Comparison of ENCODE assay signal across 13 cellular contexts in genomic region chr20:1364106-1364505, GRCh38. TPM values are rescaled to one million over a fixed set of nuclear protein-coding genes. Genes with fewer than 3 reads are reported as not detected.
DNase-seq lines count a peak whose midpoint lies in the region; ATAC-seq, FAIRE-seq and TF ChIP-seq lines count a peak whose summit lies in the region.
"Had no signal": no experiment of that assay in that cellular context is flagged by ENCODE, and none has a peak within 500 bp of the region (broad histone marks: within the 10 kb centered on the region; RNA-seq: fewer than 3 reads in every experiment).

No MANE protein-coding gene starts in this region.

- H3K9ac ChIP-seq in BLaER1 treated with 17β-estradiol and CSF1 and Interleukin-3, amounts not matched to agents 10 nM and 100 nM, result no peak overlapping the region

- H3K4me1 Mint-ChIP-seq in CD8-positive, alpha-beta T cell (ENCODE audit: low read depth), result peaks cover 42% of the 10 kb centered on the region
- peaks cover 59% of the 10 kb centered on the region for H3K4me1 Mint-ChIP-seq in activated CD4-positive, alpha-beta memory T cell treated with anti-CD3 and anti-CD28 coated beads, Interleukin-2, amount 10 ng/mL, durations not matched to agents 7 days and 5 days

- H3K27ac Mint-ChIP-seq in CD8-positive, alpha-beta T cell, result peak overlapping the region; percentile 87
- H3K27ac Mint-ChIP-seq in activated CD4-positive, alpha-beta memory T cell treated with anti-CD3 and anti-CD28 coated beads, Interleukin-2, amount 10 ng/mL, durations not matched to agents 7 days and 5 days, result peak overlapping the region; percentile 64

- intact Hi-C loops in CD8-positive, alpha-beta T cell (cut with DNase I, micrococcal nuclease), result no loop called here
- intact Hi-C loops in left lung (cut with DNase I), result no loop called here

- H3K27me3 Mint-ChIP-seq in CD8-positive, alpha-beta T cell (ENCODE audit: low read depth), result no peaks in the 10 kb centered on the region
- no peaks in the 10 kb centered on the region for H3K27me3 Mint-ChIP-seq in activated CD4-positive, alpha-beta memory T cell treated with anti-CD3 and anti-CD28 coated beads, Interleukin-2, amount 10 ng/mL, durations not matched to agents 7 days and 5 days
- H3K27me3 Mint-ChIP-seq: memory B cell had no signal

- peak overlapping the region; percentile 16 for H3K4me3 Mint-ChIP-seq in CD8-positive, alpha-beta T cell
- peak overlapping the region; percentile 3 for H3K4me3 Mint-ChIP-seq in activated CD4-positive, alpha-beta memory T cell treated with anti-CD3 and anti-CD28 coated beads, Interleukin-2, amount 10 ng/mL, durations not matched to agents 7 days and 5 days
- H3K4me3 Mint-ChIP-seq: memory B cell had no signal

- no peak for ATAC-seq in CD8-positive, alpha-beta T cell
- ATAC-seq in left lung, result peak; percentile 41

- no peaks in the 10 kb centered on the region for H3K27me3 ChIP-seq in BLaER1 treated with 17β-estradiol and CSF1 and Interleukin-3, amounts not matched to agents 10 nM and 100 nM
- no peaks in the 10 kb centered on the region for H3K27me3 ChIP-seq in CD8-positive, alpha-beta T cell (ENCODE audit: insufficient read depth, low read length)
- no peaks in the 10 kb centered on the region for H3K27me3 ChIP-seq in left lung

- TF ChIP-seq CTCF in CD8-positive, alpha-beta T cell (IDR thresholded peaks at IDR 0.05), result no peak
- no peak for TF ChIP-seq CTCF in left lung (IDR thresholded peaks at IDR 0.05)

- peak overlapping the region; percentile 24 to 78 (median 59); a peak in 21 of 22 replicates for H3K4me2 ChIP-seq in BLaER1 treated with 17β-estradiol and CSF1 and Interleukin-3, amounts not matched to agents 10 nM and 100 nM

- H3K36me3 Mint-ChIP-seq in CD8-positive, alpha-beta T cell, result peaks cover 68% of the 10 kb centered on the region
- H3K36me3 Mint-ChIP-seq in activated CD4-positive, alpha-beta memory T cell treated with anti-CD3 and anti-CD28 coated beads, Interleukin-2, amount 10 ng/mL, durations not matched to agents 7 days and 5 days (ENCODE audit: low read depth), result peaks cover 81% of the 10 kb centered on the region

- peaks cover 73 to 100% (median 88%) of the 10 kb centered on the region in 11 experiments for H3K36me3 ChIP-seq in BLaER1 treated with 17β-estradiol and CSF1 and Interleukin-3, amounts not matched to agents 10 nM and 100 nM
- peaks cover 13% of the 10 kb centered on the region for H3K36me3 ChIP-seq in CD8-positive, alpha-beta T cell (ENCODE audit: insufficient read depth, low read length)
- peaks cover 0 to 46% of the 10 kb centered on the region in 2 donors for H3K36me3 ChIP-seq in left lung

- peaks cover 0 to 9% (median 6%) of the 10 kb centered on the region in 11 experiments; a peak in 5 of 22 replicates for H3K9me3 ChIP-seq in BLaER1 treated with 17β-estradiol and CSF1 and Interleukin-3, amounts not matched to agents 10 nM and 100 nM (replicated peaks in 1 of 11)
- H3K9me3 ChIP-seq in CD8-positive, alpha-beta T cell (ENCODE audit: low read length), result no peaks in the 10 kb centered on the region
- no peaks in the 10 kb centered on the region for H3K9me3 ChIP-seq in left lung

- CTCF ChIA-PET in CD8-positive, alpha-beta T cell (lab: Charles Lee), result interaction anchor here (1.1 kb wide), 1 partner anchor 40 kb away, joined by 3 read pairs; no protein-coding TSS in a partner anchor
- CTCF ChIA-PET in activated CD4-positive, alpha-beta memory T cell treated with anti-CD3 and anti-CD28 coated beads, Interleukin-2, amount 10 ng/mL, durations not matched to agents 7 days and 5 days (lab: Charles Lee), result no interaction called here

- no peak for FAIRE-seq in urothelium cell line (lab: Jason Lieb, UNC)

- no peak overlapping the region for H3K4me3 ChIP-seq in BLaER1 treated with 17β-estradiol and CSF1 and Interleukin-3, amounts not matched to agents 10 nM and 100 nM
- no peak overlapping the region for H3K4me3 ChIP-seq in CD8-positive, alpha-beta T cell (ENCODE audit: low read depth, low read length)
- H3K4me3 ChIP-seq in left lung, result no peak overlapping the region

- POLR2A ChIA-PET in CD8-positive, alpha-beta T cell (lab: Charles Lee), result interaction anchor here (1.0 kb wide), 1 partner anchor 9 kb away, joined by 4 read pairs; no protein-coding TSS in a partner anchor
- POLR2A ChIA-PET in activated CD4-positive, alpha-beta memory T cell treated with anti-CD3 and anti-CD28 coated beads, Interleukin-2, amount 10 ng/mL, durations not matched to agents 7 days and 5 days (lab: Charles Lee), result interaction anchor here (1.0 to 1.3 kb wide), 3 partner anchors 13 to 38 kb away, joined by 3 read pairs; no protein-coding TSS in a partner anchor

- peaks cover 16 to 39% (median 25%) of the 10 kb centered on the region in 10 experiments for H3K4me1 ChIP-seq in BLaER1 treated with 17β-estradiol and CSF1 and Interleukin-3, amounts not matched to agents 10 nM and 100 nM
- peaks cover 30% of the 10 kb centered on the region for H3K4me1 ChIP-seq in CD8-positive, alpha-beta T cell (ENCODE audit: insufficient read depth, low read length)
- H3K4me1 ChIP-seq in left lung, result peaks cover 0 to 28% of the 10 kb centered on the region in 2 donors

- DNase-seq in CD8-positive, alpha-beta T cell, result peak in 1 of 7 experiments; percentile 23
- DNase-seq in activated CD4-positive, alpha-beta memory T cell treated with anti-CD3 and anti-CD28 coated beads, Interleukin-2, amount 10 ng/mL, durations not matched to agents 7 days and 5 days, result peak; percentile 59
- DNase-seq in left lung (no peak), urothelium cell line (ENCODE audit: low spot score) (no peak), NCI-H446 treated with DMSO at 0.1 percent for 48 hours (lab: John Stamatoyannopoulos, UW) (no peak), NCI-H748 (lab: John Stamatoyannopoulos, UW; ENCODE audit: unreplicated experiment) (no peak)
- DNase-seq: EL, occipital lobe, Right ventricle myocardium superior, T-helper 9 cell had no signal

- H3K27ac ChIP-seq in BLaER1 treated with 17β-estradiol and CSF1 and Interleukin-3, amounts not matched to agents 10 nM and 100 nM, result peak overlapping the region in 1 of 11 experiments; percentile 33; a peak in 2 of 22 replicates
- H3K27ac ChIP-seq in CD8-positive, alpha-beta T cell (ENCODE audit: low read depth, low read length), result no peak overlapping the region
- H3K27ac ChIP-seq in left lung, result peak overlapping the region in 1 of 2 donors; percentile 62
- H3K27ac ChIP-seq: C4-2B had no signal

- no peaks in the 10 kb centered on the region for H3K9me3 Mint-ChIP-seq in CD8-positive, alpha-beta T cell
- H3K9me3 Mint-ChIP-seq in activated CD4-positive, alpha-beta memory T cell treated with anti-CD3 and anti-CD28 coated beads, Interleukin-2, amount 10 ng/mL, durations not matched to agents 7 days and 5 days, result no peaks in the 10 kb centered on the region

- H4K20me1 ChIP-seq in BLaER1 treated with 17β-estradiol and CSF1 and Interleukin-3, amounts not matched to agents 10 nM and 100 nM, result peaks cover 16 to 91% (median 61%) of the 10 kb centered on the region in 11 experiments; a peak in 18 of 22 replicates

RNA-seq across cellular contexts. Expression of gene FKBP1A, which starts 28.7 kb away (rescaled TPM):
- total RNA-seq in CD8-positive, alpha-beta T cell, result 10 to 100 TPM; 34.0 to 36.8 TPM
- 100 to 1,000 TPM; 205 to 207 TPM for total RNA-seq in activated CD4-positive, alpha-beta memory T cell treated with anti-CD3 and anti-CD28 coated beads, Interleukin-2, amount 10 ng/mL, durations not matched to agents 7 days and 5 days
- 100 to 1,000 TPM; 278 to 385 TPM for total RNA-seq in left lung

RNA-seq across cellular contexts. Expression of gene SDCBP2, which starts 35.2 kb away (rescaled TPM):
- total RNA-seq in CD8-positive, alpha-beta T cell, result 1 to 10 TPM; 1.2 TPM
- 1 to 10 TPM; 3.1 to 3.2 TPM for total RNA-seq in activated CD4-positive, alpha-beta memory T cell treated with anti-CD3 and anti-CD28 coated beads, Interleukin-2, amount 10 ng/mL, durations not matched to agents 7 days and 5 days
- total RNA-seq in left lung, result 10 to 100 TPM; 13.5 to 21.5 TPM

Comparison
In these comparisons a context has a peak if more than half of its experiments do, and no peak if none do; other contexts are left out.
1. RNA of gene FKBP1A, which starts 28.7 kb away (total RNA-seq): 278 to 385 TPM in left lung and 205 to 207 TPM in activated CD4-positive, alpha-beta memory T cell treated with anti-CD3 and anti-CD28 coated beads, Interleukin-2, amount 10 ng/mL, durations not matched to agents 7 days and 5 days; 34.0 to 36.8 TPM in CD8-positive, alpha-beta T cell; every median in the first group is over 4 times any median in the second.